Comparison of ENCODE assay signal across 10 cellular contexts in genomic region chrX:101419489-101419888, GRCh38. TPM values are rescaled to one million over a fixed set of nuclear protein-coding genes. Genes with fewer than 3 reads are reported as not detected.
A peak's percentile ranks its signal among the peaks of the same experiment; 100 is the strongest.
DNase-seq lines count a peak whose midpoint lies in the region; ATAC-seq and TF ChIP-seq lines count a peak whose summit lies in the region.
"Had no signal": no experiment of that assay in that cellular context is flagged by ENCODE, and none has a peak within 500 bp of the region (broad histone marks: within the 10 kb centered on the region; RNA-seq: fewer than 3 reads in every experiment).

No MANE protein-coding gene starts in this region.

- H3K4me3 ChIP-seq in left lung (peak overlapping the region in 1 of 2 donors; percentile 51), MG63 (no peak overlapping the region)

- H3K27me3 Mint-ChIP-seq in activated naive CD8-positive, alpha-beta T cell, result no peaks in the 10 kb centered on the region
- no peaks in the 10 kb centered on the region for H3K27me3 Mint-ChIP-seq in activated naive CD8-positive, alpha-beta T cell treated with anti-CD3 and anti-CD28 coated beads for 36 hours
- H3K27me3 Mint-ChIP-seq in naive B cell (peaks cover 0 to 21% (median 0%) of the 10 kb centered on the region in 3 donors), type B pancreatic cell (no peaks in the 10 kb centered on the region)

- DNase-seq in activated naive CD8-positive, alpha-beta T cell treated with anti-CD3 and anti-CD28 coated beads for 36 hours, result no peak
- DNase-seq in activated naive CD4-positive, alpha-beta T cell treated with anti-CD3 and anti-CD28 coated beads, Interleukin-2, amount 50 U/mL, for 72 hours (ENCODE audit: low spot score in 2 of 2), result no peak
- DNase-seq in naive B cell, result no peak
- DNase-seq in type B pancreatic cell (ENCODE audit: extremely low spot score, unreplicated experiment), result no peak
- DNase-seq in left lung, result no peak
- DNase-seq in MG63, result no peak
- DNase-seq: SW 1271 had no signal

- no peaks in the 10 kb centered on the region for H3K9me3 Mint-ChIP-seq in activated naive CD8-positive, alpha-beta T cell (ENCODE audit: low read depth)
- H3K9me3 Mint-ChIP-seq in activated naive CD8-positive, alpha-beta T cell treated with anti-CD3 and anti-CD28 coated beads for 36 hours, result no peaks in the 10 kb centered on the region
- no peaks in the 10 kb centered on the region for H3K9me3 Mint-ChIP-seq in activated naive CD4-positive, alpha-beta T cell treated with anti-CD3 and anti-CD28 coated beads, Interleukin-2, amount 50 U/mL, for 72 hours
- H3K9me3 Mint-ChIP-seq in naive B cell (peaks cover 0 to 1% (median 0%) of the 10 kb centered on the region in 7 donors), type B pancreatic cell (no peaks in the 10 kb centered on the region)

- no peaks in the 10 kb centered on the region for H3K9me3 ChIP-seq in left lung
- no peaks in the 10 kb centered on the region for H3K9me3 ChIP-seq in MG63

- ATAC-seq in activated naive CD4-positive, alpha-beta T cell treated with anti-CD3 and anti-CD28 coated beads, Interleukin-2, amount 50 U/mL, for 72 hours, result no peak
- ATAC-seq in naive B cell (ENCODE audit: low read depth in 2 of 2), result no peak
- ATAC-seq in left lung, result no peak
- ATAC-seq in HG02870 (IDR thresholded peaks at IDR 0.05; ENCODE audit: unreplicated experiment), result no peak

- TF ChIP-seq CTCF in type B pancreatic cell (conservative IDR thresholded peaks at IDR 0.05) (no peak), left lung (IDR thresholded peaks at IDR 0.05) (no peak)

- H3K27me3 ChIP-seq in left lung (no peaks in the 10 kb centered on the region), MG63 (no peaks in the 10 kb centered on the region)

- H3K4me1 ChIP-seq in left lung, result peaks cover 2 to 7% of the 10 kb centered on the region in 2 donors

- H3K27ac Mint-ChIP-seq in activated naive CD8-positive, alpha-beta T cell, result peak overlapping the region; percentile 58
- no peak overlapping the region for H3K27ac Mint-ChIP-seq in activated naive CD8-positive, alpha-beta T cell treated with anti-CD3 and anti-CD28 coated beads for 36 hours
- peak overlapping the region; percentile 79 to 98 for H3K27ac Mint-ChIP-seq in activated naive CD4-positive, alpha-beta T cell treated with anti-CD3 and anti-CD28 coated beads, Interleukin-2, amount 50 U/mL, for 72 hours
- H3K27ac Mint-ChIP-seq in naive B cell, result peak overlapping the region in 4 of 6 donors; percentile 5 to 98 (median 77)
- peak overlapping the region; percentile 85 for H3K27ac Mint-ChIP-seq in type B pancreatic cell

- intact Hi-C loops in left lung (cut with DNase I), result no loop called here

- H3K27ac ChIP-seq in left lung, result no peak overlapping the region

- H3K36me3 Mint-ChIP-seq in activated naive CD8-positive, alpha-beta T cell, result peaks cover 2% of the 10 kb centered on the region
- H3K36me3 Mint-ChIP-seq in activated naive CD8-positive, alpha-beta T cell treated with anti-CD3 and anti-CD28 coated beads for 36 hours, result peaks cover 15% of the 10 kb centered on the region
- H3K36me3 Mint-ChIP-seq in activated naive CD4-positive, alpha-beta T cell treated with anti-CD3 and anti-CD28 coated beads, Interleukin-2, amount 50 U/mL, for 72 hours, result peaks cover 0 to under 1% of the 10 kb centered on the region in 2 donors
- H3K36me3 Mint-ChIP-seq in naive B cell, result peaks cover 0 to 6% of the 10 kb centered on the region in 2 donors
- H3K36me3 Mint-ChIP-seq in type B pancreatic cell, result peaks cover 4% of the 10 kb centered on the region

- peaks cover 34% of the 10 kb centered on the region for H3K4me1 Mint-ChIP-seq in activated naive CD8-positive, alpha-beta T cell (ENCODE audit: low read depth)
- peaks cover 24% of the 10 kb centered on the region for H3K4me1 Mint-ChIP-seq in activated naive CD8-positive, alpha-beta T cell treated with anti-CD3 and anti-CD28 coated beads for 36 hours
- H3K4me1 Mint-ChIP-seq in naive B cell, result peaks cover 26 to 33% (median 28%) of the 10 kb centered on the region in 3 donors
- H3K4me1 Mint-ChIP-seq in type B pancreatic cell (ENCODE audit: unreplicated experiment), result peaks cover 20% of the 10 kb centered on the region

- H3K4me3 Mint-ChIP-seq in activated naive CD8-positive, alpha-beta T cell, result peak overlapping the region; percentile 89
- no peak overlapping the region for H3K4me3 Mint-ChIP-seq in activated naive CD8-positive, alpha-beta T cell treated with anti-CD3 and anti-CD28 coated beads for 36 hours
- H3K4me3 Mint-ChIP-seq in naive B cell (peak overlapping the region in 7 of 8 donors; percentile 30 to 97 (median 86)), type B pancreatic cell (peak overlapping the region; percentile 93)

- H3K36me3 ChIP-seq in left lung (peaks cover 0 to 7% of the 10 kb centered on the region in 2 donors), MG63 (no peaks in the 10 kb centered on the region; the same call in 1 of the 2 replicates)

RNA-seq across cellular contexts. Expression of gene HNRNPH2, which starts 11.5 kb away (rescaled TPM):
- 10 to 100 TPM; 19.2 to 19.3 TPM for total RNA-seq in activated naive CD8-positive, alpha-beta T cell treated with anti-CD3 and anti-CD28 coated beads for 36 hours
- total RNA-seq in activated naive CD4-positive, alpha-beta T cell treated with anti-CD3 and anti-CD28 coated beads, Interleukin-2, amount 50 U/mL, for 72 hours, result 10 to 100 TPM; 27.8 to 30.9 TPM
- polyA plus RNA-seq in naive B cell (ENCODE audit: low read depth in 6 of 6), result 100 to 1,000 TPM in 5 of 6 donors, 10 to 100 TPM in 1; 78.2 to 162 (median 109) TPM
- total RNA-seq in type B pancreatic cell (ENCODE audit: low replicate concordance) (68.3 and 76.0 TPM in 2 replicates), left lung (10 to 100 TPM; 66.2 to 71.5 TPM)
- total RNA-seq in MG63 (2014; rRNA removed; shearing (Covaris generic); ENCODE audit: low replicate concordance), result 25.9 and 40.6 TPM in 2 replicates

RNA-seq across cellular contexts. Expression of gene GLA, which starts 11.8 kb away (rescaled TPM):
- 10 to 100 TPM; 51.3 to 56.3 TPM for total RNA-seq in activated naive CD8-positive, alpha-beta T cell treated with anti-CD3 and anti-CD28 coated beads for 36 hours
- total RNA-seq in activated naive CD4-positive, alpha-beta T cell treated with anti-CD3 and anti-CD28 coated beads, Interleukin-2, amount 50 U/mL, for 72 hours, result 10 to 100 TPM; 63.8 to 98.2 TPM
- 10 to 100 TPM; 15.4 to 28.8 (median 24.9) TPM for polyA plus RNA-seq in naive B cell (ENCODE audit: low read depth in 6 of 6)
- total RNA-seq in type B pancreatic cell (ENCODE audit: low replicate concordance) (39.5 and 44.8 TPM in 2 replicates), left lung (10 to 100 TPM; 30.1 to 57.7 TPM)
- total RNA-seq in MG63 (2014; rRNA removed; shearing (Covaris generic); ENCODE audit: low replicate concordance), result 30.1 and 34.8 TPM in 2 replicates

RNA-seq across cellular contexts. Expression of gene RPL36A, which starts 28.7 kb away (rescaled TPM):
- 100 to 1,000 TPM; 329 to 361 TPM for total RNA-seq in activated naive CD8-positive, alpha-beta T cell treated with anti-CD3 and anti-CD28 coated beads for 36 hours
- total RNA-seq in activated naive CD4-positive, alpha-beta T cell treated with anti-CD3 and anti-CD28 coated beads, Interleukin-2, amount 50 U/mL, for 72 hours, result 100 to 1,000 TPM; 236 to 271 TPM
- polyA plus RNA-seq in naive B cell (ENCODE audit: low read depth in 6 of 6), result 1,000 to 10,000 TPM; 1,439 to 2,390 (median 1,883) TPM
- total RNA-seq in type B pancreatic cell (ENCODE audit: low replicate concordance) (329 and 338 TPM in 2 replicates), left lung (100 to 1,000 TPM; 127 to 169 TPM)
- 879 and 3,439 TPM in 2 replicates for total RNA-seq in MG63 (2014; rRNA removed; shearing (Covaris generic); ENCODE audit: low replicate concordance)

RNA-seq across cellular contexts. Expression of gene BTK, which starts 33.5 kb away (rescaled TPM):
- total RNA-seq in activated naive CD8-positive, alpha-beta T cell treated with anti-CD3 and anti-CD28 coated beads for 36 hours, result 1 to 10 TPM in 1 of 2 experiments, under 1 TPM in 1; 0.85 to 1.1 TPM
- under 1 TPM; 0.19 to 0.41 TPM for total RNA-seq in activated naive CD4-positive, alpha-beta T cell treated with anti-CD3 and anti-CD28 coated beads, Interleukin-2, amount 50 U/mL, for 72 hours
- polyA plus RNA-seq in naive B cell (ENCODE audit: low read depth in 6 of 6), result 100 to 1,000 TPM; 110 to 189 (median 162) TPM
- total RNA-seq in type B pancreatic cell (ENCODE audit: low replicate concordance) (0.34 and 0.38 TPM in 2 replicates), left lung (10 to 100 TPM; 17.9 to 26.6 TPM)
- total RNA-seq in MG63 (2014; rRNA removed; shearing (Covaris generic); ENCODE audit: low replicate concordance), result 0.59 TPM in 1 of 2 replicates, not detected in the other
- total RNA-seq: H4 had no signal
